Comparison of ENCODE assay signal across 9 cellular contexts in genomic region chr19:48629599-48630288, GRCh38. TPM values are rescaled to one million over a fixed set of nuclear protein-coding genes. Genes with fewer than 3 reads are reported as not detected.
DNase-seq lines count a peak whose midpoint lies in the region; ATAC-seq, FAIRE-seq and TF ChIP-seq lines count a peak whose summit lies in the region.
"Had no signal": no experiment of that assay in that cellular context is flagged by ENCODE, and none has a peak within 500 bp of the region (broad histone marks: within the 10 kb centered on the region; RNA-seq: fewer than 3 reads in every experiment).

No MANE protein-coding gene starts in this region.

- H4K20me1 ChIP-seq in SK-N-SH (ENCODE audit: insufficient read depth), result no peaks in the 10 kb centered on the region

- FAIRE-seq in G401.6 (lab: Jason Lieb, UNC), result peak; percentile 98

- no peaks in the 10 kb centered on the region for H3K9me3 ChIP-seq in SK-N-SH
- no peaks in the 10 kb centered on the region for H3K9me3 ChIP-seq in cardiac muscle cell (ENCODE audit: low read depth)

- H3K36me3 ChIP-seq in SK-N-SH (replicated peaks in 1 of 2; ENCODE audit: control insufficient read depth in 1 of 2, insufficient read depth in 2 of 2, low read length in 1 of 2) (peaks cover 17 to 25% of the 10 kb centered on the region in 2 experiments), cardiac muscle cell (no peaks in the 10 kb centered on the region)

- 93% methylated on average over 29 of the region's 46 CpGs for WGBS in SK-N-SH (ENCODE audit: low lambda C conversion rate)

- TF ChIP-seq CTCF in SK-N-SH (IDR thresholded peaks at IDR 0.05) (no peak), cardiac muscle cell (IDR thresholded peaks at IDR 0.05; ENCODE audit: low read depth, low read length) (no peak)

- H3F3A ChIP-seq in SK-N-SH (replicated peaks; ENCODE audit: insufficient read depth), result peaks cover 11% of the 10 kb centered on the region

- H3K9me2 ChIP-seq in SK-N-SH, result no peaks in the 10 kb centered on the region

- no peak for TF ChIP-seq RAD21 in SK-N-SH (IDR thresholded peaks at IDR 0.05; ENCODE audit: low read length)

- H2AFZ ChIP-seq in SK-N-SH (ENCODE audit: low read depth), result no peak overlapping the region

- no peaks in the 10 kb centered on the region for H3K27me3 ChIP-seq in SK-N-SH (ENCODE audit: insufficient read depth)
- no peaks in the 10 kb centered on the region for H3K27me3 ChIP-seq in cardiac muscle cell

- peaks cover 3% of the 10 kb centered on the region; the same call in 1 of the 2 replicates for H3K79me2 ChIP-seq in SK-N-SH (ENCODE audit: insufficient read depth)

- DNase-seq in SK-N-SH, result peak; percentile 71
- peak; percentile 46 to 85 for DNase-seq in cardiac muscle cell (ENCODE audit: low read depth in 1 of 2, low spot score in 1 of 2)
- DNase-seq in renal cortical epithelial cell (ENCODE audit: low read depth), result peak; percentile 55
- DNase-seq in kidney tubule cell (ENCODE audit: low spot score), result no peak
- DNase-seq in NCI-H446 (lab: John Stamatoyannopoulos, UW), result no peak
- DNase-seq in NCI-H2081 treated with DMSO at 0.1 percent for 48 hours (lab: John Stamatoyannopoulos, UW), result no peak
- DNase-seq: NCI-H510A had no signal

- POLR2A ChIA-PET in SK-N-SH (lab: Yijun Ruan, JAX), result interaction anchor here (0.7 to 1.3 kb wide), 3 partner anchors 11 to 91 kb away, joined by 3 read pairs; partner anchors contain the start of genes RPL18 and SPHK2

- H3K4me3 ChIP-seq in SK-N-SH (ENCODE audit: low read depth in 2 of 2, low read length in 1 of 2) (no peak overlapping the region), cardiac muscle cell (no peak overlapping the region)

- H3K27ac ChIP-seq in SK-N-SH (ENCODE audit: low read depth in 2 of 2, low read length in 1 of 2) (no peak overlapping the region), cardiac muscle cell (no peak overlapping the region)

- H3K4me1 ChIP-seq in SK-N-SH (ENCODE audit: control insufficient read depth in 1 of 2, insufficient read depth in 2 of 2, low read depth in 1 of 2, low read length in 1 of 2), result peaks cover 20 to 28% of the 10 kb centered on the region in 2 experiments; a peak in 3 of 4 replicates
- H3K4me1 ChIP-seq in cardiac muscle cell (ENCODE audit: low read depth), result peaks cover 16% of the 10 kb centered on the region

- CTCF ChIA-PET in SK-N-SH (lab: Yijun Ruan, JAX), result no interaction called here

- no peak for ATAC-seq in GM19351 (IDR thresholded peaks at IDR 0.05; ENCODE audit: unreplicated experiment)

- no peak overlapping the region for H3K9ac ChIP-seq in SK-N-SH

- no peak overlapping the region for H3K4me2 ChIP-seq in SK-N-SH

- TF ChIP-seq EP300 in SK-N-SH (IDR thresholded peaks at IDR 0.05; ENCODE audit: borderline replicate concordance in 1 of 2, low read depth in 1 of 2, low read length in 1 of 2), result no peak

TF ChIP-seq in SK-N-SH, 30 proteins besides CTCF, POLR2A, EP300 and RAD21:
- no peak for TF ChIP-seq NRF1 (IDR thresholded peaks at IDR 0.05; ENCODE audit: low read depth, low read length)
- TF ChIP-seq NFIC (IDR thresholded peaks at IDR 0.05; ENCODE audit: borderline replicate concordance), result no peak
- 0 out of 2 replicates have a peak, but pooled peaks have one; percentile 5 for TF ChIP-seq PBX3 (IDR thresholded peaks at IDR 0.05)

RNA-seq across cellular contexts. Expression of gene DBP, which starts 7.4 kb away (rescaled TPM):
- polyA plus RNA-seq in SK-N-SH (2012; rRNA removed) (7.8 and 12.6 TPM in 2 replicates), cardiac muscle cell (23.3 and 41.6 TPM in 2 replicates)
- 7.3 and 10.3 TPM in 2 replicates for polyA plus RNA-seq in SK-N-SH (2012; cell fraction: cytosol; rRNA removed)
- polyA plus RNA-seq in SK-N-SH (2012; cell fraction: nucleus; rRNA removed), result 8.6 and 13.4 TPM in 2 replicates
- total RNA-seq in cardiac muscle cell (16.0 and 30.0 TPM in 2 replicates), renal cortical epithelial cell (0.52 and 2.3 TPM in 2 replicates)

RNA-seq across cellular contexts. Expression of gene SPHK2, which starts 10.4 kb away (rescaled TPM):
- polyA plus RNA-seq in SK-N-SH (2012; rRNA removed) (14.1 and 14.8 TPM in 2 replicates), cardiac muscle cell (18.5 and 25.3 TPM in 2 replicates)
- 6.1 and 8.8 TPM in 2 replicates for polyA plus RNA-seq in SK-N-SH (2012; cell fraction: cytosol; rRNA removed)
- 42.4 and 44.9 TPM in 2 replicates for polyA plus RNA-seq in SK-N-SH (2012; cell fraction: nucleus; rRNA removed)
- total RNA-seq in cardiac muscle cell (21.3 and 22.5 TPM in 2 replicates), renal cortical epithelial cell (9.1 and 9.9 TPM in 2 replicates)

RNA-seq across cellular contexts. Expression of gene RPL18, which starts 10.8 kb away (rescaled TPM):
- polyA plus RNA-seq in SK-N-SH (2012; rRNA removed), result 2,114 and 2,225 TPM in 2 replicates
- 1,690 and 2,536 TPM in 2 replicates for polyA plus RNA-seq in SK-N-SH (2012; cell fraction: cytosol; rRNA removed)
- 725 and 988 TPM in 2 replicates for polyA plus RNA-seq in SK-N-SH (2012; cell fraction: nucleus; rRNA removed)
- 3,285 and 3,429 TPM in 2 replicates for total RNA-seq in cardiac muscle cell
- polyA plus RNA-seq in cardiac muscle cell, result 692 and 838 TPM in 2 replicates
- total RNA-seq in renal cortical epithelial cell, result 591 and 1,820 TPM in 2 replicates

RNA-seq across cellular contexts. Expression of gene FAM83E, which starts 14.9 kb away (rescaled TPM):
- polyA plus RNA-seq in SK-N-SH (2012; rRNA removed) (0.44 TPM in 1 of 2 replicates, not detected in the other), cardiac muscle cell (not detected in 2 replicates)
- 0.03 TPM in 1 of 2 replicates, not detected in the other for polyA plus RNA-seq in SK-N-SH (2012; cell fraction: cytosol; rRNA removed)
- 0.13 and 0.17 TPM in 2 replicates for polyA plus RNA-seq in SK-N-SH (2012; cell fraction: nucleus; rRNA removed)
- total RNA-seq in cardiac muscle cell (0.60 and 1.6 TPM in 2 replicates), renal cortical epithelial cell (0.17 TPM in 1 of 2 replicates, not detected in the other)

RNA-seq across cellular contexts. Expression of gene CA11, which starts 16.2 kb away (rescaled TPM):
- polyA plus RNA-seq in SK-N-SH (2012; rRNA removed) (13.1 and 13.5 TPM in 2 replicates), cardiac muscle cell (26.3 and 30.7 TPM in 2 replicates)
- polyA plus RNA-seq in SK-N-SH (2012; cell fraction: cytosol; rRNA removed), result 12.8 and 15.5 TPM in 2 replicates
- polyA plus RNA-seq in SK-N-SH (2012; cell fraction: nucleus; rRNA removed), result 10.4 and 10.7 TPM in 2 replicates
- total RNA-seq in cardiac muscle cell (11.9 and 15.6 TPM in 2 replicates), renal cortical epithelial cell (0.35 and 3.3 TPM in 2 replicates)

Comparison
In these comparisons a context has a peak if more than half of its experiments do, and no peak if none do; other contexts are left out.
1. DNase-seq: peak in SK-N-SH (single experiment), cardiac muscle cell (2 of 2) and renal cortical epithelial cell (single experiment); none in kidney tubule cell (single experiment), NCI-H446 (0 of 2) and NCI-H2081 treated with DMSO at 0.1 percent for 48 hours (single experiment).